Comparison of ENCODE assay signal across 2 cellular contexts in the genomic region with DNA sequence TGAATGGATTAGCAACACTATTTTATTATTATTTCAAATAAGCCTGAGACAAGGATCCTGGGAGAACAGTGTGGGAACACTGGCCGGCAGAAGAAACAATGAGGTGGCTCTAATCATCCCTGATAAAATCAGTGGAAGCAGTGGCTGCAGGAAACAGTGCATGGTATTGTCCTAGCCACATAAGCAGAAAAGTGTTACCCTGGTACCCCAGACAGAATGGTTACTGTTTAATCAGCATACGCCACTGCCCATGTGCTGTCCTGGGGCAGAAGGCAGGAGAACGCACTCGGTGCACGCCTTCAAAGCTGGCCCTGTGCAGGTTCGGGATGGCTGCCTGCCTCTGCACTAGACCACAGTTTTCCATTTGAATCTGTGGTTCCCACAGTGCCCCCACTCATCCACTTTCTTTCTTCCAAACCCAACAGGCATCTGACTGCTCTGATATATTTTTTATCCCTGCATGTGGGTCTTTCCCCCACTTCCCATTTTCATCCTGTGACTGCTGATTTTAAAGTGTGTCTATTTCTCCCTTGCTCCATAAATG.
TF ChIP-seq lines count a peak whose summit lies in the region.

No MANE protein-coding gene starts in this region.

TF ChIP-seq in GM23338, 12 proteins besides CTCF, POLR2A, EP300 and RAD21:
- TF ChIP-seq, protein P1, sequence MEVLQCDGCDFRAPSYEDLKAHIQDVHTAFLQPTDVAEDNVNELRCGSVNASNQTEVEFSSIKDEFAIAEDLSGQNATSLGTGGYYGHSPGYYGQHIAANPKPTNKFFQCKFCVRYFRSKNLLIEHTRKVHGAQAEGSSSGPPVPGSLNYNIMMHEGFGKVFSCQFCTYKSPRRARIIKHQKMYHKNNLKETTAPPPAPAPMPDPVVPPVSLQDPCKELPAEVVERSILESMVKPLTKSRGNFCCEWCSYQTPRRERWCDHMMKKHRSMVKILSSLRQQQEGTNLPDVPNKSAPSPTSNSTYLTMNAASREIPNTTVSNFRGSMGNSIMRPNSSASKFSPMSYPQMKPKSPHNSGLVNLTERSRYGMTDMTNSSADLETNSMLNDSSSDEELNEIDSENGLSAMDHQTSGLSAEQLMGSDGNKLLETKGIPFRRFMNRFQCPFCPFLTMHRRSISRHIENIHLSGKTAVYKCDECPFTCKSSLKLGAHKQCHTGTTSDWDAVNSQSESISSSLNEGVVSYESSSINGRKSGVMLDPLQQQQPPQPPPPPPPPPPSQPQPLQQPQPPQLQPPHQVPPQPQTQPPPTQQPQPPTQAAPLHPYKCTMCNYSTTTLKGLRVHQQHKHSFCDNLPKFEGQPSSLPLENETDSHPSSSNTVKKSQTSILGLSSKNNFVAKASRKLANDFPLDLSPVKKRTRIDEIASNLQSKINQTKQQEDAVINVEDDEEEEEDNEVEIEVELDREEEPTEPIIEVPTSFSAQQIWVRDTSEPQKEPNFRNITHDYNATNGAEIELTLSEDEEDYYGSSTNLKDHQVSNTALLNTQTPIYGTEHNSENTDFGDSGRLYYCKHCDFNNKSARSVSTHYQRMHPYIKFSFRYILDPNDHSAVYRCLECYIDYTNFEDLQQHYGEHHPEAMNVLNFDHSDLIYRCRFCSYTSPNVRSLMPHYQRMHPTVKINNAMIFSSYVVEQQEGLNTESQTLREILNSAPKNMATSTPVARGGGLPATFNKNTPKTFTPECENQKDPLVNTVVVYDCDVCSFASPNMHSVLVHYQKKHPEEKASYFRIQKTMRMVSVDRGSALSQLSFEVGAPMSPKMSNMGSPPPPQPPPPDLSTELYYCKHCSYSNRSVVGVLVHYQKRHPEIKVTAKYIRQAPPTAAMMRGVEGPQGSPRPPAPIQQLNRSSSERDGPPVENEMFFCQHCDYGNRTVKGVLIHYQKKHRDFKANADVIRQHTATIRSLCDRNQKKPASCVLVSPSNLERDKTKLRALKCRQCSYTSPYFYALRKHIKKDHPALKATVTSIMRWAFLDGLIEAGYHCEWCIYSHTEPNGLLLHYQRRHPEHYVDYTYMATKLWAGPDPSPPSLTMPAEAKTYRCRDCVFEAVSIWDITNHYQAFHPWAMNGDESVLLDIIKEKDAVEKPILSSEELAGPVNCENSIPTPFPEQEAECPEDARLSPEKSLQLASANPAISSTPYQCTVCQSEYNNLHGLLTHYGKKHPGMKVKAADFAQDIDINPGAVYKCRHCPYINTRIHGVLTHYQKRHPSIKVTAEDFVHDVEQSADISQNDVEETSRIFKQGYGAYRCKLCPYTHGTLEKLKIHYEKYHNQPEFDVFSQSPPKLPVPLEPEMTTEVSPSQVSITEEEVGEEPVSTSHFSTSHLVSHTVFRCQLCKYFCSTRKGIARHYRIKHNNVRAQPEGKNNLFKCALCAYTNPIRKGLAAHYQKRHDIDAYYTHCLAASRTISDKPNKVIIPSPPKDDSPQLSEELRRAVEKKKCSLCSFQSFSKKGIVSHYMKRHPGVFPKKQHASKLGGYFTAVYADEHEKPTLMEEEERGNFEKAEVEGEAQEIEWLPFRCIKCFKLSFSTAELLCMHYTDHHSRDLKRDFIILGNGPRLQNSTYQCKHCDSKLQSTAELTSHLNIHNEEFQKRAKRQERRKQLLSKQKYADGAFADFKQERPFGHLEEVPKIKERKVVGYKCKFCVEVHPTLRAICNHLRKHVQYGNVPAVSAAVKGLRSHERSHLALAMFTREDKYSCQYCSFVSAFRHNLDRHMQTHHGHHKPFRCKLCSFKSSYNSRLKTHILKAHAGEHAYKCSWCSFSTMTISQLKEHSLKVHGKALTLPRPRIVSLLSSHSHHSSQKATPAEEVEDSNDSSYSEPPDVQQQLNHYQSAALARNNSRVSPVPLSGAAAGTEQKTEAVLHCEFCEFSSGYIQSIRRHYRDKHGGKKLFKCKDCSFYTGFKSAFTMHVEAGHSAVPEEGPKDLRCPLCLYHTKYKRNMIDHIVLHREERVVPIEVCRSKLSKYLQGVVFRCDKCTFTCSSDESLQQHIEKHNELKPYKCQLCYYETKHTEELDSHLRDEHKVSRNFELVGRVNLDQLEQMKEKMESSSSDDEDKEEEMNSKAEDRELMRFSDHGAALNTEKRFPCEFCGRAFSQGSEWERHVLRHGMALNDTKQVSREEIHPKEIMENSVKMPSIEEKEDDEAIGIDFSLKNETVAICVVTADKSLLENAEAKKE (CRISPR knock-in tag; IDR thresholded peaks at IDR 0.05): no peak
- TF ChIP-seq EZH2 (IDR thresholded peaks at IDR 0.05; ENCODE audit: low read depth, unreplicated experiment): no peak
- no peak for TF ChIP-seq ETS1 (IDR thresholded peaks at IDR 0.05)
- no peak for TF ChIP-seq ZNF114 (CRISPR knock-in tag; IDR thresholded peaks at IDR 0.05)
- no peak for TF ChIP-seq ZNF331 (CRISPR knock-in tag; IDR thresholded peaks at IDR 0.05; ENCODE audit: low read depth)
- TF ChIP-seq EZH2phosphoT487 (IDR thresholded peaks at IDR 0.05; ENCODE audit: unreplicated experiment): no peak
- TF ChIP-seq CREB1 (CRISPR knock-in tag; IDR thresholded peaks at IDR 0.05; ENCODE audit: low read depth): no peak
- TF ChIP-seq NANOG (IDR thresholded peaks at IDR 0.05; ENCODE audit: borderline replicate concordance): no peak
- TF ChIP-seq STAT1 (IDR thresholded peaks at IDR 0.05; ENCODE audit: unreplicated experiment): no peak
- no peak for TF ChIP-seq JUNB (IDR thresholded peaks at IDR 0.05; ENCODE audit: unreplicated experiment)

TF ChIP-seq in H1, 55 proteins besides CTCF, POLR2A, EP300 and RAD21:
- no peak for TF ChIP-seq PHF8 (conservative IDR thresholded peaks at IDR 0.05; ENCODE audit: low read depth, low read length)
- no peak for TF ChIP-seq GTF2F1 (IDR thresholded peaks at IDR 0.05; ENCODE audit: borderline replicate concordance, low read depth, low read length)
- no peak for TF ChIP-seq SP2 (IDR thresholded peaks at IDR 0.05; ENCODE audit: low read length)
- no peak for TF ChIP-seq FOSL1 (IDR thresholded peaks at IDR 0.05; ENCODE audit: insufficient read depth, low read depth, low read length)
- TF ChIP-seq JUN (IDR thresholded peaks at IDR 0.05; ENCODE audit: low read depth, low read length): no peak
- no peak for TF ChIP-seq EZH2 (IDR thresholded peaks at IDR 0.05; ENCODE audit: low read depth, low read length, severe bottlenecking)
- no peak for TF ChIP-seq SP1 (IDR thresholded peaks at IDR 0.05; ENCODE audit: low read depth, low read length)
- no peak for TF ChIP-seq HDAC2 (IDR thresholded peaks at IDR 0.05; ENCODE audit: borderline replicate concordance in 1 of 2, low read depth in 2 of 2, low read length in 2 of 2)
- no peak for TF ChIP-seq BRCA1 (IDR thresholded peaks at IDR 0.05; ENCODE audit: low read depth, low read length)
- TF ChIP-seq JUND (IDR thresholded peaks at IDR 0.05; ENCODE audit: low read length): no peak
- no peak for TF ChIP-seq ZNF274 (IDR thresholded peaks at IDR 0.05; ENCODE audit: borderline replicate concordance, extremely low read depth, low read length)
- no peak for TF ChIP-seq KDM1A (IDR thresholded peaks at IDR 0.05; ENCODE audit: borderline replicate concordance, low read length)
- TF ChIP-seq MAX (IDR thresholded peaks at IDR 0.05): no peak
- no peak for TF ChIP-seq NRF1 (IDR thresholded peaks at IDR 0.05; ENCODE audit: low read depth, low read length)
- no peak for TF ChIP-seq TAF7 (optimal IDR thresholded peaks at IDR 0.05; ENCODE audit: borderline replicate concordance, low read depth, low read length)
- TF ChIP-seq SP4 (IDR thresholded peaks at IDR 0.05; ENCODE audit: low read length): no peak
- no peak for TF ChIP-seq HDAC6 (IDR thresholded peaks at IDR 0.05; ENCODE audit: low read depth, low read length)
